ENCODE assay signal across 23 cellular contexts in genomic region chr3:188261011-188261410, GRCh38.
DNase-seq lines count a peak whose midpoint lies in the region; ATAC-seq and TF ChIP-seq lines count a peak whose summit lies in the region.
"Had no signal": no experiment of that assay in that cellular context is flagged by ENCODE, and none has a peak within 500 bp of the region (broad histone marks: within the 10 kb centered on the region; RNA-seq: fewer than 3 reads in every experiment).

No MANE protein-coding gene starts in this region.

- peak overlapping the region; percentile 65 for H3K27ac Mint-ChIP-seq in HFFc6
- H3K27ac Mint-ChIP-seq: CD14-positive monocyte; dendritic cell treated with granulocyte-macrophage colony-stimulating factor and Interleukin-4, amounts not matched to agents 40 ng/mL and 50 ng/mL, for 4 days; nephron had no signal

- peaks cover 43% of the 10 kb centered on the region for H3K4me1 Mint-ChIP-seq in HFFc6 (ENCODE audit: low read depth)

- H3K27me3 ChIP-seq in esophagus (ENCODE audit: control insufficient read depth in 1 of 2, insufficient read depth in 2 of 2, low read length in 2 of 2) = no peaks in the 10 kb centered on the region
- no peaks in the 10 kb centered on the region for H3K27me3 ChIP-seq in gastrocnemius medialis
- H3K27me3 ChIP-seq in HAP-1 (ENCODE audit: low read depth) = no peaks in the 10 kb centered on the region
- H3K27me3 ChIP-seq: foreskin keratinocyte, spleen had no signal

- TF ChIP-seq CTCF in 22Rv1 (IDR thresholded peaks at IDR 0.05) (no peak), HFFc6 (IDR thresholded peaks at IDR 0.05) (no peak), gastrocnemius medialis (IDR thresholded peaks at IDR 0.05 in 4 of 5, conservative IDR thresholded peaks at IDR 0.05 in 1 of 5) (no peak)

- ATAC-seq in gastrocnemius medialis = no peak

- H3K4me3 ChIP-seq in esophagus (ENCODE audit: low read depth in 1 of 2, low read length in 2 of 2) (no peak overlapping the region), gastrocnemius medialis (no peak overlapping the region), HAP-1 (no peak overlapping the region)
- H3K4me3 ChIP-seq: spleen had no signal

- H3K36me3 ChIP-seq in esophagus (ENCODE audit: control insufficient read depth in 2 of 2, insufficient read depth in 2 of 2, low read length in 1 of 2) (no peaks in the 10 kb centered on the region), gastrocnemius medialis (no peaks in the 10 kb centered on the region), HAP-1 (replicated peaks) (no peaks in the 10 kb centered on the region)
- H3K36me3 ChIP-seq: spleen had no signal

- H3K36me3 Mint-ChIP-seq in HFFc6 (ENCODE audit: low read depth) = 0 out of 2 replicates have a peak, but pooled peaks cover 5% of the 10 kb centered on the region

- no peak for TF ChIP-seq POLR2A in gastrocnemius medialis (IDR thresholded peaks at IDR 0.05)

- DNase-seq in HFFc6 (no peak), gastrocnemius medialis (no peak), HAP-1 (ENCODE audit: low spot score in 2 of 2) (no peak), NCI-H146 treated with DMSO at 0.1 percent for 48 hours (lab: John Stamatoyannopoulos, UW; ENCODE audit: unreplicated experiment) (no peak), NCI-H2171 treated with DMSO at 0.1 percent for 48 hours (lab: John Stamatoyannopoulos, UW) (no peak), DMS53 treated with DMSO at 0.1 percent for 48 hours (lab: John Stamatoyannopoulos, UW; ENCODE audit: unreplicated experiment) (no peak)
- DNase-seq: activated CD4-positive, alpha-beta T cell treated with anti-CD3 and anti-CD28 coated beads for 48 hours; DMS 273 treated with DMSO at 0.1 percent for 48 hours; foreskin keratinocyte; kidney; NCI-H1417; NCI-H2107; NCI-H510A treated with DMSO at 0.1 percent for 48 hours; posterior cingulate gyrus; spleen; SW 1271 had no signal

- intact Hi-C loops in gastrocnemius medialis (cut with DNase I; ENCODE audit: low total_unique reads) = no loop called here

- H3K4me1 ChIP-seq in esophagus (ENCODE audit: control insufficient read depth in 2 of 2, insufficient read depth in 2 of 2, low read length in 1 of 2) (peaks cover 0 to 5% of the 10 kb centered on the region in 2 donors), gastrocnemius medialis (peaks cover 62 to 80% of the 10 kb centered on the region in 2 donors), HAP-1 (peaks cover 10% of the 10 kb centered on the region)

- H3K9me3 Mint-ChIP-seq in HFFc6 = no peaks in the 10 kb centered on the region
- H3K9me3 Mint-ChIP-seq: CD14-positive monocyte; dendritic cell treated with granulocyte-macrophage colony-stimulating factor and Interleukin-4, amounts not matched to agents 40 ng/mL and 50 ng/mL, for 4 days; nephron had no signal

- WGBS in esophagus, 2 donors = 87 to 88% methylated on average over 4 of the region's 4 CpGs

- no peaks in the 10 kb centered on the region for H3K9me3 ChIP-seq in esophagus (ENCODE audit: control insufficient read depth in 2 of 2, insufficient read depth in 1 of 2, low read depth in 1 of 2, low read length in 1 of 2)
- H3K9me3 ChIP-seq in gastrocnemius medialis = no peaks in the 10 kb centered on the region
- no peaks in the 10 kb centered on the region for H3K9me3 ChIP-seq in HAP-1
- H3K9me3 ChIP-seq: spleen had no signal

- H3K27ac ChIP-seq in 22Rv1 = peak overlapping the region; percentile 95
- peak overlapping the region; percentile 24 to 28 for H3K27ac ChIP-seq in esophagus (ENCODE audit: low read depth in 2 of 2, low read length in 1 of 2)
- H3K27ac ChIP-seq in gastrocnemius medialis = peak overlapping the region; percentile 94 to 99 (median 96)
- H3K27ac ChIP-seq: foreskin keratinocyte, HL-60, RWPE1 had no signal

- H3K4me3 Mint-ChIP-seq in HFFc6 = no peak overlapping the region
- H3K4me3 Mint-ChIP-seq: CD14-positive monocyte; dendritic cell treated with granulocyte-macrophage colony-stimulating factor and Interleukin-4, amounts not matched to agents 40 ng/mL and 50 ng/mL, for 4 days; nephron had no signal

- in situ Hi-C loops in gastrocnemius medialis (cut with MboI; ENCODE audit: low sequenced_read_pairs in 4 of 4) (loop anchor here in 2 of 4 donors (5.0 to 10.0 kb wide), 4 partner anchors 154 to 516 kb away; partner anchors contain the start of gene BCL6 (in 2 of the 2)), HAP-1 (cut with MboI; ENCODE audit: low sequenced_read_pairs) (no loop called here)

- no peaks in the 10 kb centered on the region; the same call in none of the 2 replicates for H3K27me3 Mint-ChIP-seq in HFFc6 (ENCODE audit: insufficient read depth)
- H3K27me3 Mint-ChIP-seq: dendritic cell treated with granulocyte-macrophage colony-stimulating factor and Interleukin-4, amounts not matched to agents 40 ng/mL and 50 ng/mL, for 4 days had no signal

Comparison
In these comparisons a context has a peak if more than half of its experiments do, and no peak if none do; other contexts are left out.
1. H3K27ac ChIP-seq: peak in every context shown above with its lines; median percentile 96 in gastrocnemius medialis; 95 in 22Rv1; 26 in esophagus.